ENCODE assay signal across 12 cellular contexts in genomic region chr10:15238553-15239335, GRCh38.
DNase-seq lines count a peak whose midpoint lies in the region; ATAC-seq, FAIRE-seq and TF ChIP-seq lines count a peak whose summit lies in the region.
"Had no signal": no experiment of that assay in that cellular context is flagged by ENCODE, and none has a peak within 500 bp of the region (broad histone marks: within the 10 kb centered on the region; RNA-seq: fewer than 3 reads in every experiment).

No MANE protein-coding gene starts in this region.

- peak overlapping the region; percentile 82 for H3K27ac Mint-ChIP-seq in T-helper 17 cell

- no peaks in the 10 kb centered on the region for H3K27me3 Mint-ChIP-seq in T-helper 17 cell
- H3K27me3 Mint-ChIP-seq: naive B cell had no signal

- DNase-seq in activated CD4-positive, alpha-beta T cell treated with anti-CD3 and anti-CD28 coated beads for 48 hours, result peak; percentile 21
- DNase-seq in activated CD4-positive, alpha-beta T cell treated with anti-CD3 and anti-CD28 coated beads, Interleukin-2, amount 50 U/mL, for 4 hours, result no peak
- DNase-seq in T-helper 17 cell (no peak), fibroblast of mammary gland (ENCODE audit: low read depth) (peak; percentile 44), SHP77 treated with DMSO at 0.1 percent for 48 hours (lab: John Stamatoyannopoulos, UW) (no peak), urothelium cell line (ENCODE audit: low spot score) (no peak)
- no peak for DNase-seq in stimulated activated naive CD8-positive, alpha-beta T cell treated with anti-CD3 and anti-CD28 coated beads, Interleukin-15, Interleukin-2, amounts not matched to agents 100 U/mL and 50 U/mL, for 24 hours
- DNase-seq in activated effector memory CD4-positive, alpha-beta T cell treated with anti-CD3 and anti-CD28 coated beads, Interleukin-2, amount 50 U/mL, for 16 hours, result no peak
- DNase-seq: naive B cell, NCI-H524 had no signal

- peaks cover 16% of the 10 kb centered on the region for H3K4me1 Mint-ChIP-seq in T-helper 17 cell
- H3K4me1 Mint-ChIP-seq: naive B cell had no signal

- H3K9me3 ChIP-seq in T-helper 17 cell (ENCODE audit: control insufficient read depth, low read length, poor library complexity, severe bottlenecking), result no peaks in the 10 kb centered on the region
- H3K9me3 ChIP-seq: SJSA1 had no signal

- no peak overlapping the region for H3K4me3 ChIP-seq in fibroblast of mammary gland (ENCODE audit: control insufficient read depth, low read depth, low read length)
- H3K4me3 ChIP-seq: K562, SJSA1 had no signal

- no peak overlapping the region for H3K4me3 Mint-ChIP-seq in T-helper 17 cell
- H3K4me3 Mint-ChIP-seq: naive B cell had no signal

- TF ChIP-seq CTCF in fibroblast of mammary gland (conservative IDR thresholded peaks at IDR 0.05; ENCODE audit: control insufficient read depth, insufficient read depth, low read depth, low read length), result no peak

- FAIRE-seq in urothelium cell line (lab: Jason Lieb, UNC), result no peak
- FAIRE-seq: K562 had no signal

- ATAC-seq in T-helper 17 cell, result peak; percentile 87
- peak; percentile 63 for ATAC-seq in stimulated activated naive CD8-positive, alpha-beta T cell treated with anti-CD3 and anti-CD28 coated beads, Interleukin-15, Interleukin-2, amounts not matched to agents 100 U/mL and 50 U/mL, for 24 hours
- ATAC-seq: K562 had no signal

- peaks cover 2% of the 10 kb centered on the region for H3K36me3 Mint-ChIP-seq in T-helper 17 cell (ENCODE audit: low read depth)
- H3K36me3 Mint-ChIP-seq: naive B cell had no signal

Comparison
In these comparisons a context has a peak if more than half of its experiments do, and no peak if none do; other contexts are left out.
1. DNase-seq: peak in activated CD4-positive, alpha-beta T cell treated with anti-CD3 and anti-CD28 coated beads for 48 hours (single experiment) and fibroblast of mammary gland (single experiment); none in activated CD4-positive, alpha-beta T cell treated with anti-CD3 and anti-CD28 coated beads, Interleukin-2, amount 50 U/mL, for 4 hours (0 of 2), T-helper 17 cell (0 of 3), stimulated activated naive CD8-positive, alpha-beta T cell treated with anti-CD3 and anti-CD28 coated beads, Interleukin-15, Interleukin-2, amounts not matched to agents 100 U/mL and 50 U/mL, for 24 hours (single experiment), SHP77 treated with DMSO at 0.1 percent for 48 hours (single experiment), urothelium cell line (single experiment) and activated effector memory CD4-positive, alpha-beta T cell treated with anti-CD3 and anti-CD28 coated beads, Interleukin-2, amount 50 U/mL, for 16 hours (single experiment).